39 cellular contexts compared by ENCODE assay signal in genomic region chr2:50901510-50901909, GRCh38.
"Had no signal": no experiment of that assay in that cellular context is flagged by ENCODE, and none has a peak within 500 bp of the region (broad histone marks: within the 10 kb centered on the region; RNA-seq: fewer than 3 reads in every experiment).

No MANE protein-coding gene starts in this region.

- H3K27me3 ChIP-seq: adrenal gland, ascending aorta, body of pancreas, brain microvascular endothelial cell, breast epithelium, cardiac muscle cell had no signal

- H3K4me1 Mint-ChIP-seq: activated naive CD4-positive, alpha-beta T cell treated with anti-CD3 and anti-CD28 coated beads, Interleukin-2, amount 10 ng/mL, durations not matched to agents 7 days and 5 days; activated naive CD4-positive, alpha-beta T cell treated with anti-CD3 and anti-CD28 coated beads, Interleukin-2, amount 50 U/mL, for 24 hours; activated naive CD8-positive, alpha-beta T cell treated with anti-CD3 and anti-CD28 coated beads for 36 hours; activated naive CD8-positive, alpha-beta T cell treated with anti-CD3 and anti-CD28 coated beads, Interleukin-2, amount 10 ng/mL, durations not matched to agents 7 days and 5 days; activated naive CD8-positive, alpha-beta T cell treated with anti-CD3 and anti-CD28 coated beads, Interleukin-2, amount 50 U/mL, for 24 hours; activated T-helper 17 cell treated with anti-CD3 and anti-CD28 coated beads, Interleukin-2, amount 50 U/mL, for 72 hours; brain; central memory CD8-positive, alpha-beta T cell had no signal

- H3K27ac Mint-ChIP-seq: activated naive CD4-positive, alpha-beta T cell treated with anti-CD3 and anti-CD28 coated beads for 36 hours; activated naive CD4-positive, alpha-beta T cell treated with anti-CD3 and anti-CD28 coated beads, Interleukin-2, amount 10 ng/mL, durations not matched to agents 7 days and 5 days; activated naive CD4-positive, alpha-beta T cell treated with anti-CD3 and anti-CD28 coated beads, Interleukin-2, amount 50 U/mL, for 24 hours; activated naive CD4-positive, alpha-beta T cell treated with anti-CD3 and anti-CD28 coated beads, Interleukin-2, amount 50 U/mL, for 72 hours; activated naive CD8-positive, alpha-beta T cell; activated naive CD8-positive, alpha-beta T cell treated with anti-CD3 and anti-CD28 coated beads for 36 hours; activated naive CD8-positive, alpha-beta T cell treated with anti-CD3 and anti-CD28 coated beads, Interleukin-2, amount 10 ng/mL, durations not matched to agents 7 days and 5 days; activated naive CD8-positive, alpha-beta T cell treated with anti-CD3 and anti-CD28 coated beads, Interleukin-2, amount 50 U/mL, for 24 hours; activated T-cell treated with anti-CD3 and anti-CD28 coated beads, Interleukin-2, amount 50 U/mL, for 24 hours; activated T-cell treated with anti-CD3 and anti-CD28 coated beads, Interleukin-2, amount 50 U/mL, for 72 hours; activated T-helper 1 cell treated with anti-CD3 and anti-CD28 coated beads, Interleukin-12 subunit alpha, Interleukin-12 subunit beta, Interleukin-2, Interleukin-4 antibody, amounts not matched to agents 30 ng/mL and 10 ng/mL and 1 ng/mL, durations not matched to agents 14 hours and 24 hours and 36 hours; activated T-helper 17 cell treated with anti-CD3 and anti-CD28 coated beads, Interleukin-2, amount 50 U/mL, for 72 hours; activated T-helper 2 cell treated with anti-CD3 and anti-CD28 coated beads, Interferon-gamma antibody, Interleukin-2, Interleukin-4, amounts not matched to agents 10 μg/mL and 5 μg/mL and 100 μg/mL, durations not matched to agents 14 hours and 24 hours and 36 hours; brain had no signal

- H3K4me3 ChIP-seq: adrenal gland, ascending aorta, body of pancreas, breast epithelium, cardiac muscle cell had no signal

- H3K36me3 Mint-ChIP-seq: activated naive CD4-positive, alpha-beta T cell treated with anti-CD3 and anti-CD28 coated beads, Interleukin-2, amount 10 ng/mL, durations not matched to agents 7 days and 5 days; activated naive CD4-positive, alpha-beta T cell treated with anti-CD3 and anti-CD28 coated beads, Interleukin-2, amount 50 U/mL, for 24 hours; activated naive CD4-positive, alpha-beta T cell treated with anti-CD3 and anti-CD28 coated beads, Interleukin-2, amount 50 U/mL, for 72 hours; activated naive CD8-positive, alpha-beta T cell; activated naive CD8-positive, alpha-beta T cell treated with anti-CD3 and anti-CD28 coated beads for 36 hours; activated naive CD8-positive, alpha-beta T cell treated with anti-CD3 and anti-CD28 coated beads, Interleukin-2, amount 10 ng/mL, durations not matched to agents 7 days and 5 days had no signal

- ATAC-seq: activated naive CD4-positive, alpha-beta T cell treated with anti-CD3 and anti-CD28 coated beads, Interleukin-2, amount 50 U/mL, for 72 hours; activated naive CD8-positive, alpha-beta T cell treated with anti-CD3 and anti-CD28 coated beads, Interleukin-2, amount 50 U/mL, for 24 hours; activated T-cell treated with anti-CD3 and anti-CD28 coated beads, Interleukin-2, amount 50 U/mL, for 4 hours; activated T-cell treated with anti-CD3 and anti-CD28 coated beads, Interleukin-2, amount 50 U/mL, for 72 hours; activated T-helper 17 cell treated with anti-CD3 and anti-CD28 coated beads, Interleukin-2, amount 50 U/mL, for 72 hours; body of pancreas had no signal

- H3K4me3 Mint-ChIP-seq: activated naive CD4-positive, alpha-beta T cell treated with anti-CD3 and anti-CD28 coated beads for 36 hours; activated naive CD4-positive, alpha-beta T cell treated with anti-CD3 and anti-CD28 coated beads, Interleukin-2, amount 10 ng/mL, durations not matched to agents 7 days and 5 days; activated naive CD4-positive, alpha-beta T cell treated with anti-CD3 and anti-CD28 coated beads, Interleukin-2, amount 50 U/mL, for 24 hours; activated naive CD8-positive, alpha-beta T cell; activated naive CD8-positive, alpha-beta T cell treated with anti-CD3 and anti-CD28 coated beads for 36 hours; activated naive CD8-positive, alpha-beta T cell treated with anti-CD3 and anti-CD28 coated beads, Interleukin-2, amount 10 ng/mL, durations not matched to agents 7 days and 5 days; activated naive CD8-positive, alpha-beta T cell treated with anti-CD3 and anti-CD28 coated beads, Interleukin-2, amount 50 U/mL, for 24 hours; activated T-cell treated with anti-CD3 and anti-CD28 coated beads, Interleukin-2, amount 50 U/mL, for 24 hours; activated T-cell treated with anti-CD3 and anti-CD28 coated beads, Interleukin-2, amount 50 U/mL, for 4 hours; activated T-cell treated with anti-CD3 and anti-CD28 coated beads, Interleukin-2, amount 50 U/mL, for 72 hours; activated T-helper 1 cell treated with anti-CD3 and anti-CD28 coated beads, Interleukin-12 subunit alpha, Interleukin-12 subunit beta, Interleukin-2, Interleukin-4 antibody, amounts not matched to agents 30 ng/mL and 10 ng/mL and 1 ng/mL, durations not matched to agents 14 hours and 24 hours and 36 hours; activated T-helper 17 cell treated with anti-CD3 and anti-CD28 coated beads, Interleukin-2, amount 50 U/mL, for 72 hours; brain; central memory CD8-positive, alpha-beta T cell had no signal

- H3K27me3 Mint-ChIP-seq: activated naive CD4-positive, alpha-beta T cell treated with anti-CD3 and anti-CD28 coated beads, Interleukin-2, amount 10 ng/mL, durations not matched to agents 7 days and 5 days; activated naive CD4-positive, alpha-beta T cell treated with anti-CD3 and anti-CD28 coated beads, Interleukin-2, amount 50 U/mL, for 24 hours; activated naive CD8-positive, alpha-beta T cell; activated naive CD8-positive, alpha-beta T cell treated with anti-CD3 and anti-CD28 coated beads for 36 hours; activated naive CD8-positive, alpha-beta T cell treated with anti-CD3 and anti-CD28 coated beads, Interleukin-2, amount 10 ng/mL, durations not matched to agents 7 days and 5 days; activated naive CD8-positive, alpha-beta T cell treated with anti-CD3 and anti-CD28 coated beads, Interleukin-2, amount 50 U/mL, for 24 hours; activated T-cell treated with anti-CD3 and anti-CD28 coated beads, Interleukin-2, amount 50 U/mL, for 24 hours; activated T-helper 17 cell treated with anti-CD3 and anti-CD28 coated beads, Interleukin-2, amount 50 U/mL, for 72 hours; brain; central memory CD8-positive, alpha-beta T cell had no signal

- H3K36me3 ChIP-seq: adrenal gland, ascending aorta, brain microvascular endothelial cell, breast epithelium, cardiac muscle cell had no signal

- DNase-seq: activated effector memory CD4-positive, alpha-beta T cell treated with anti-CD3 and anti-CD28 coated beads, Interleukin-2, amount 50 U/mL, for 16 hours; activated effector memory CD4-positive, alpha-beta T cell treated with Interleukin-2 at 50 U/mL for 16 hours; activated gamma-delta T cell; activated gamma-delta T cell treated with Interleukin-2 at 50 U/mL for 16 hours; activated naive CD4-positive, alpha-beta T cell; activated naive CD4-positive, alpha-beta T cell treated with anti-CD3 and anti-CD28 coated beads for 36 hours; activated naive CD4-positive, alpha-beta T cell treated with anti-CD3 and anti-CD28 coated beads, Interleukin-2, amount 10 ng/mL, durations not matched to agents 7 days and 5 days; activated naive CD4-positive, alpha-beta T cell treated with anti-CD3 and anti-CD28 coated beads, Interleukin-2, amount 50 U/mL, for 16 hours; activated naive CD4-positive, alpha-beta T cell treated with Interleukin-2 at 50 U/mL for 16 hours; activated naive CD8-positive, alpha-beta T cell treated with anti-CD3 and anti-CD28 coated beads for 36 hours; activated naive CD8-positive, alpha-beta T cell treated with anti-CD3 and anti-CD28 coated beads, Interleukin-2, amount 10 ng/mL, durations not matched to agents 7 days and 5 days; activated naive CD8-positive, alpha-beta T cell treated with anti-CD3 and anti-CD28 coated beads, Interleukin-2, amount 50 U/mL, for 24 hours; activated T-cell treated with anti-CD3 and anti-CD28 coated beads, Interleukin-2, amount 50 U/mL, for 24 hours; activated T-cell treated with anti-CD3 and anti-CD28 coated beads, Interleukin-2, amount 50 U/mL, for 4 hours; activated T-cell treated with anti-CD3 and anti-CD28 coated beads, Interleukin-2, amount 50 U/mL, for 48 hours; activated T-cell treated with anti-CD3 and anti-CD28 coated beads, Interleukin-2, amount 50 U/mL, for 72 hours; adrenal gland; amniotic stem cell; amygdala; anterior cingulate cortex; aorta; body of pancreas; brain microvascular endothelial cell; caudate nucleus; central memory CD4-positive, alpha-beta T cell; cerebellar nuclear complex had no signal

- FAIRE-seq: astrocyte, bronchial epithelial cell had no signal

- H3K9me3 Mint-ChIP-seq: activated naive CD4-positive, alpha-beta T cell treated with anti-CD3 and anti-CD28 coated beads for 36 hours had no signal

- H3K4me1 ChIP-seq: adrenal gland, ascending aorta, body of pancreas, breast epithelium had no signal

- H3K9me3 ChIP-seq: adrenal gland, ascending aorta, body of pancreas, breast epithelium had no signal

- H3K27ac ChIP-seq: adrenal gland, ascending aorta, body of pancreas, brain microvascular endothelial cell, breast epithelium, cardiac muscle cell had no signal
